In the genomic region with DNA sequence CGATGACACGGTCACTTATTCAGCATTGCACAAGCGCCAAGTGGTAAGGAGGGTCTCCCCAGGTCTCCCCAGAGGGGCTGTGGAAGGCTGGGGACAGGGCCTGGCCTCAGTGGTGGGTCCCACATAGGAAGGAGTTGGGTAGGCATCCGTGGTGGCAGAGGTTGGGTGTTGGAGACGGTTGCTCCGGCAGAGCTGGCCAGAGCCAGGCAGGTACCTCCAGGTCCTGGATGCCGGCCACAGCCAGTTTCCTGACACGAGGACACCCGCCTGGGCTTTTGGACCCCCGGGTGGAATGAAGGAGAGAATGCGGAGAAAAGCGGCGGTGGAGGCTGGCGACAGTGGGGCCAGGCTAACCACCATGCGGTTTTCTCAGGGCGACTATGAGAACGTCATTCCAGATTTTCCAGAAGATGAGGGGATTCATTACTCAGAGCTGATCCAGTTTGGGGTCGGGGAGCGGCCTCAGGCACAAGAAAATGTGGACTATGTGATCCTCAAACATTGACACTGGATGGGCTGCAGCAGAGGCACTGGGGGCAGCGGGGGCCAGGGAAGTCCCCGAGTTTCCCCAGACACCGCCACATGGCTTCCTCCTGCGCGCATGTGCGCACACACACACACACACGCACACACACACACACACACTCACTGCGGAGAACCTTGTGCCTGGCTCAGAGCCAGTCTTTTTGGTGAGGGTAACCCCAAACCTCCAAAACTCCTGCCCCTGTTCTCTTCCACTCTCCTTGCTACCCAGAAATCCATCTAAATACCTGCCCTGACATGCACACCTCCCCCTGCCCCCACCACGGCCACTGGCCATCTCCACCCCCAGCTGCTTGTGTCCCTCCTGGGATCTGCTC, we compare ENCODE assay signal across 9 cellular contexts. TPM values are rescaled to one million over a fixed set of nuclear protein-coding genes. Genes with fewer than 3 reads are reported as not detected.
A peak's percentile ranks its signal among the peaks of the same experiment; 100 is the strongest.
DNase-seq lines count a peak whose midpoint lies in the region; ATAC-seq and TF ChIP-seq lines count a peak whose summit lies in the region.
"Had no signal": no experiment of that assay in that cellular context is flagged by ENCODE, and none has a peak within 500 bp of the region (broad histone marks: within the 10 kb centered on the region; RNA-seq: fewer than 3 reads in every experiment).

No MANE protein-coding gene starts in this region.

- no peak overlapping the region for H3K4me3 Mint-ChIP-seq in glutamatergic neuron (ENCODE audit: unreplicated experiment)

- no peak overlapping the region for H3K27ac ChIP-seq in RWPE1

- no peak for ATAC-seq in GM18858 (IDR thresholded peaks at IDR 0.05; ENCODE audit: unreplicated experiment)

- POLR2A ChIA-PET in RWPE1 (lab: Yijun Ruan, JAX; ENCODE audit: low non-redundant PET): no interaction called here

- TF ChIP-seq CTCF in glutamatergic neuron (IDR thresholded peaks at IDR 0.05; ENCODE audit: partially characterized antibody, unreplicated experiment): no peak
- TF ChIP-seq CTCF in RWPE1 (conservative IDR thresholded peaks at IDR 0.05; ENCODE audit: low read depth): no peak

- H3K27ac Mint-ChIP-seq in glutamatergic neuron (ENCODE audit: unreplicated experiment): no peak overlapping the region

- H3K27me3 Mint-ChIP-seq in glutamatergic neuron (ENCODE audit: unreplicated experiment): peaks cover 6% of the 10 kb centered on the region

- peak; percentile 47 for DNase-seq in activated CD4-positive, alpha-beta T cell treated with anti-CD3 and anti-CD28 coated beads for 1 hour
- DNase-seq in ecto neural progenitor cell (ENCODE audit: low spot score) (peak; percentile 37), SHP77 treated with DMSO at 0.1 percent for 48 hours (lab: John Stamatoyannopoulos, UW) (no peak), glutamatergic neuron (no peak), RWPE1 (ENCODE audit: low spot score) (no peak)
- peak; percentile 59 for DNase-seq in stimulated activated CD8-positive, alpha-beta memory T cell treated with anti-CD3 and anti-CD28 coated beads, Interleukin-12 subunit alpha, Interleukin-12 subunit beta, amount 100 ng/mL, for 1 hour (ENCODE audit: low read depth)

- peaks cover 2% of the 10 kb centered on the region for H3K4me1 Mint-ChIP-seq in glutamatergic neuron (ENCODE audit: low read depth, unreplicated experiment)

- TF ChIP-seq POLR2A in GM19099 (IDR thresholded peaks at IDR 0.05; ENCODE audit: extremely low read depth, insufficient read length, low read depth): peak; percentile 31

- CTCF ChIA-PET in RWPE1 (lab: Yijun Ruan, JAX): interaction anchor here (0.6 to 0.9 kb wide), 2 partner anchors 40 to 844 kb away, joined by 3 to 6 read pairs; no protein-coding TSS in a partner anchor

- peaks cover 4% of the 10 kb centered on the region for H3K9me3 Mint-ChIP-seq in glutamatergic neuron (ENCODE audit: unreplicated experiment)

- H3K36me3 Mint-ChIP-seq in glutamatergic neuron (ENCODE audit: unreplicated experiment): no peaks in the 10 kb centered on the region

RNA-seq across cellular contexts. Expression of a gene that starts 1.3 kb away (rescaled TPM):
- not detected for total RNA-seq in glutamatergic neuron (ENCODE audit: unreplicated experiment)
- total RNA-seq: T-helper 2 cell treated with Interferon-gamma antibody and Interleukin-4, amounts not matched to agents 100 ng/mL and 5 ng/mL, for 36 hours had no signal

RNA-seq across cellular contexts. Expression of a gene that starts 11.8 kb away (rescaled TPM):
- total RNA-seq in glutamatergic neuron (ENCODE audit: unreplicated experiment): not detected
- total RNA-seq: T-helper 2 cell treated with Interferon-gamma antibody and Interleukin-4, amounts not matched to agents 100 ng/mL and 5 ng/mL, for 36 hours had no signal

RNA-seq across cellular contexts. Expression of a gene that starts 17.4 kb away (rescaled TPM):
- not detected for total RNA-seq in glutamatergic neuron (ENCODE audit: unreplicated experiment)

RNA-seq across cellular contexts. Expression of a gene that starts 24.4 kb away (rescaled TPM):
- not detected for total RNA-seq in glutamatergic neuron (ENCODE audit: unreplicated experiment)
- total RNA-seq: T-helper 2 cell treated with Interferon-gamma antibody and Interleukin-4, amounts not matched to agents 100 ng/mL and 5 ng/mL, for 36 hours had no signal

RNA-seq across cellular contexts. Expression of a gene that starts 54.5 kb away (rescaled TPM):
- total RNA-seq in glutamatergic neuron (ENCODE audit: unreplicated experiment): not detected

Comparison
In these comparisons a context has a peak if more than half of its experiments do, and no peak if none do; other contexts are left out.
1. DNase-seq: peak in activated CD4-positive, alpha-beta T cell treated with anti-CD3 and anti-CD28 coated beads for 1 hour (single experiment), ecto neural progenitor cell (single experiment) and stimulated activated CD8-positive, alpha-beta memory T cell treated with anti-CD3 and anti-CD28 coated beads, Interleukin-12 subunit alpha, Interleukin-12 subunit beta, amount 100 ng/mL, for 1 hour (single experiment); none in SHP77 treated with DMSO at 0.1 percent for 48 hours (single experiment), glutamatergic neuron (single experiment) and RWPE1 (single experiment).